Comparison of ENCODE assay signal across 20 cellular contexts in genomic region chr9:133763272-133764183, GRCh38. TPM values are rescaled to one million over a fixed set of nuclear protein-coding genes. Genes with fewer than 3 reads are reported as not detected.
DNase-seq lines count a peak whose midpoint lies in the region; ATAC-seq and TF ChIP-seq lines count a peak whose summit lies in the region.
"Had no signal": no experiment of that assay in that cellular context is flagged by ENCODE, and none has a peak within 500 bp of the region (broad histone marks: within the 10 kb centered on the region; RNA-seq: fewer than 3 reads in every experiment).

No MANE protein-coding gene starts in this region.

- intact Hi-C loops in sciatic nerve (cut with DNase I), result no loop called here

- DNase-seq in EH (ENCODE audit: low read depth) (peak; percentile 65), NT2/D1 (ENCODE audit: low read depth, low spot score) (no peak), hepatic stellate cell (ENCODE audit: low spot score) (peak; percentile 84), sciatic nerve (ENCODE audit: low spot score) (peak; percentile 52), WERI-Rb-1 (no peak), cortex of kidney (lab: John Stamatoyannopoulos, UW) (no peak)
- DNase-seq in activated CD4-positive, alpha-beta T cell treated with anti-CD3 and anti-CD28 coated beads for 1 hour, result no peak
- DNase-seq in activated CD4-positive, alpha-beta T cell treated with anti-CD3 and anti-CD28 coated beads for 48 hours, result no peak
- DNase-seq: activated CD4-positive, alpha-beta T cell treated with anti-CD3 and anti-CD28 coated beads for 36 hours; CD4-positive, alpha-beta T cell; effector memory CD8-positive, alpha-beta T cell; GF-D8; NCI-H1417; stimulated activated CD4-positive, alpha-beta T cell treated with anti-CD3 and anti-CD28 coated beads, Interleukin-1b, Interleukin-23, amount 100 ng/mL, for 48 hours had no signal

- H3K27me3 ChIP-seq in NT2/D1 (ENCODE audit: insufficient read depth, insufficient read length) (no peaks in the 10 kb centered on the region), WERI-Rb-1 (ENCODE audit: insufficient read depth, low read depth, severe bottlenecking) (no peaks in the 10 kb centered on the region)
- H3K27me3 ChIP-seq: body of pancreas, gastrocnemius medialis had no signal

- H3K36me3 ChIP-seq in NT2/D1 (ENCODE audit: insufficient read depth, insufficient read length, low read length) (peaks cover 34% of the 10 kb centered on the region), WERI-Rb-1 (peaks cover 44% of the 10 kb centered on the region)
- H3K36me3 ChIP-seq: gastrocnemius medialis had no signal

- no peak overlapping the region for H3K27ac ChIP-seq in WERI-Rb-1
- H3K27ac ChIP-seq: body of pancreas, gastrocnemius medialis, psoas muscle had no signal

- H3K4me3 ChIP-seq in NT2/D1 (ENCODE audit: insufficient read length, low read depth) (no peak overlapping the region), WERI-Rb-1 (ENCODE audit: low read depth, low read length) (no peak overlapping the region)
- H3K4me3 ChIP-seq: body of pancreas, gastrocnemius medialis, K562, mucosa of descending colon, psoas muscle had no signal

- H3K9ac ChIP-seq in NT2/D1 (ENCODE audit: insufficient read length, low read depth), result peak overlapping the region; percentile 45

- ATAC-seq in sciatic nerve, result no peak
- ATAC-seq: activated CD4-positive, alpha-beta T cell treated with anti-CD3 and anti-CD28 coated beads for 36 hours; body of pancreas; effector memory CD8-positive, alpha-beta T cell; gastrocnemius medialis; K562; mucosa of descending colon; psoas muscle; T-cell had no signal

- no peak for TF ChIP-seq CTCF in WERI-Rb-1 (IDR thresholded peaks at IDR 0.05; ENCODE audit: low read depth, low read length)

- peaks cover 14% of the 10 kb centered on the region for H3K9me3 ChIP-seq in NT2/D1 (ENCODE audit: insufficient read depth, low read length)
- H3K9me3 ChIP-seq in WERI-Rb-1 (ENCODE audit: severe bottlenecking), result peaks cover 8% of the 10 kb centered on the region
- H3K9me3 ChIP-seq: body of pancreas had no signal

- H3K4me1 ChIP-seq in NT2/D1 (ENCODE audit: insufficient read depth, insufficient read length), result peaks cover 19% of the 10 kb centered on the region
- H3K4me1 ChIP-seq: gastrocnemius medialis, psoas muscle had no signal

RNA-seq across cellular contexts. Expression of gene SARDH, which starts 25.4 kb away (rescaled TPM):
- 6.0 TPM for total RNA-seq in sciatic nerve
- total RNA-seq: K562 had no signal

Comparison
In these comparisons a context has a peak if more than half of its experiments do, and no peak if none do; other contexts are left out.
1. DNase-seq: peak in EH (single experiment), hepatic stellate cell (single experiment) and sciatic nerve (single experiment); none in NT2/D1 (single experiment), activated CD4-positive, alpha-beta T cell treated with anti-CD3 and anti-CD28 coated beads for 1 hour (single experiment), WERI-Rb-1 (single experiment), activated CD4-positive, alpha-beta T cell treated with anti-CD3 and anti-CD28 coated beads for 48 hours (single experiment) and cortex of kidney (single experiment).